18 cellular contexts compared by ENCODE assay signal in genomic region chr7:43600046-43600445, GRCh38. TPM values are rescaled to one million over a fixed set of nuclear protein-coding genes. Genes with fewer than 3 reads are reported as not detected.
DNase-seq lines count a peak whose midpoint lies in the region; ATAC-seq, FAIRE-seq and TF ChIP-seq lines count a peak whose summit lies in the region.
"Had no signal": no experiment of that assay in that cellular context is flagged by ENCODE, and none has a peak within 500 bp of the region (broad histone marks: within the 10 kb centered on the region; RNA-seq: fewer than 3 reads in every experiment).

No MANE protein-coding gene starts in this region.

- TF ChIP-seq RAD21 in GM12878 (IDR thresholded peaks at IDR 0.05; ENCODE audit: insufficient read depth, low read depth, low read length) = no peak

- H2BK15ac ChIP-seq in mesenchymal stem cell (ENCODE audit: low read depth, poor library complexity, severe bottlenecking) = no peak overlapping the region

- CTCF ChIA-PET in activated CD4-positive, alpha-beta T cell treated with anti-CD3 and anti-CD28 coated beads for 36 hours (lab: Charles Lee) = interaction anchor here (1.0 to 1.1 kb wide), 2 partner anchors 17 to 100 kb away, joined by 3 read pairs; partner anchors contain the start of gene STK17A
- CTCF ChIA-PET in CD8-positive, alpha-beta memory T cell (lab: Charles Lee) = interaction anchor here (3.6 kb wide), 1 partner anchor 18 kb away, joined by 14 read pairs; the partner anchor contains the start of gene STK17A
- CTCF ChIA-PET in GM12878 (lab: Yijun Ruan, JAX) = interaction anchor here (0.9 to 1.6 kb wide), 2 partner anchors 9 to 13 kb away, joined by 3 read pairs; no protein-coding TSS in a partner anchor

- RAD21 ChIA-PET in GM12878 (lab: Charles Lee; ENCODE audit: unreplicated experiment) = interaction anchor here (1.0 to 2.0 kb wide), 2 partner anchors 13 to 17 kb away, joined by 5 to 6 read pairs; partner anchors contain the start of gene STK17A

- H3K4me1 Mint-ChIP-seq in activated CD4-positive, alpha-beta T cell treated with anti-CD3 and anti-CD28 coated beads for 36 hours = peaks cover 48% of the 10 kb centered on the region
- H3K4me1 Mint-ChIP-seq in CD8-positive, alpha-beta memory T cell = peaks cover 40 to 54% (median 41%) of the 10 kb centered on the region in 3 donors
- peaks cover 22 to 28% of the 10 kb centered on the region in 2 donors for H3K4me1 Mint-ChIP-seq in natural killer cell treated with Interleukin-12 subunit alpha and Interleukin-12 subunit beta and Interleukin-15 and Interleukin-18, amount 100 ng/mL, for 72 hours (ENCODE audit: low read depth in 2 of 2)

- H3K4ac ChIP-seq in mesenchymal stem cell (ENCODE audit: low read depth in 1 of 2, low read length in 2 of 2) = no peak overlapping the region

- H2BK5ac ChIP-seq in mesenchymal stem cell (ENCODE audit: low read depth, low read length, poor library complexity, severe bottlenecking) = no peak overlapping the region

- 64% methylated on average over 3 of the region's 3 CpGs for WGBS in GM12878 (ENCODE audit: insufficient coverage, insufficient replicate concordance, low lambda C conversion rate, missing lambda C conversion rate)
- 96% methylated on average over 3 of the region's 3 CpGs for WGBS in mesenchymal stem cell

- intact Hi-C loops in activated CD4-positive, alpha-beta T cell treated with anti-CD3 and anti-CD28 coated beads for 36 hours (cut with DNase I, micrococcal nuclease) = no loop called here
- intact Hi-C loops in GM12878 (cut with micrococcal nuclease; ENCODE audit: unreplicated experiment) = no loop called here

- H3K79me2 ChIP-seq in GM12878 (ENCODE audit: control insufficient read depth, insufficient read depth, low read length) = peaks cover 90% of the 10 kb centered on the region

- peaks cover 37% of the 10 kb centered on the region for H3K36me3 ChIP-seq in CD8-positive, alpha-beta memory T cell (ENCODE audit: insufficient read depth, low read length)
- peaks cover 10 to 44% of the 10 kb centered on the region in 2 experiments for H3K36me3 ChIP-seq in GM12878 (ENCODE audit: control insufficient read depth in 2 of 2, insufficient read depth in 2 of 2, low read length in 1 of 2)
- peaks cover 16 to 90% of the 10 kb centered on the region in 2 experiments for H3K36me3 ChIP-seq in mesenchymal stem cell (ENCODE audit: control insufficient read depth in 1 of 2, insufficient read depth in 2 of 2, low read depth in 1 of 2, low read length in 2 of 2)

- H4K91ac ChIP-seq in mesenchymal stem cell (ENCODE audit: low read length) = no peak overlapping the region

- peaks cover 48% of the 10 kb centered on the region for H3K36me3 Mint-ChIP-seq in activated CD4-positive, alpha-beta T cell treated with anti-CD3 and anti-CD28 coated beads for 36 hours (ENCODE audit: low read depth)
- peaks cover 0 to 54% (median 13%) of the 10 kb centered on the region in 3 donors for H3K36me3 Mint-ChIP-seq in CD8-positive, alpha-beta memory T cell
- peaks cover 15% of the 10 kb centered on the region for H3K36me3 Mint-ChIP-seq in natural killer cell treated with Interleukin-12 subunit alpha and Interleukin-12 subunit beta and Interleukin-15 and Interleukin-18, amount 100 ng/mL, for 72 hours

- H2AK5ac ChIP-seq in mesenchymal stem cell (ENCODE audit: low read length, severe bottlenecking) = no peak overlapping the region

- no peaks in the 10 kb centered on the region for H3K27me3 Mint-ChIP-seq in activated CD4-positive, alpha-beta T cell treated with anti-CD3 and anti-CD28 coated beads for 36 hours
- H3K27me3 Mint-ChIP-seq in CD8-positive, alpha-beta memory T cell = peaks cover 0 to 2% of the 10 kb centered on the region in 2 donors
- H3K27me3 Mint-ChIP-seq in natural killer cell treated with Interleukin-12 subunit alpha and Interleukin-12 subunit beta and Interleukin-15 and Interleukin-18, amount 100 ng/mL, for 72 hours = no peaks in the 10 kb centered on the region
- H3K27me3 Mint-ChIP-seq: IgD-negative memory B cell had no signal

- H2BK12ac ChIP-seq in mesenchymal stem cell (ENCODE audit: low read length in 2 of 2) = no peak overlapping the region

- peaks cover 81% of the 10 kb centered on the region for H3K4me1 ChIP-seq in CD8-positive, alpha-beta memory T cell (ENCODE audit: insufficient read depth, low read length)
- H3K4me1 ChIP-seq in GM12878 (ENCODE audit: control insufficient read depth, insufficient read depth, low read length) (peaks cover 4% of the 10 kb centered on the region), mesenchymal stem cell (ENCODE audit: control insufficient read depth, insufficient read depth, low read depth, low read length) (peaks cover 2% of the 10 kb centered on the region)
- H3K4me1 ChIP-seq: BLaER1 had no signal

- no peak for DNase-seq in activated CD4-positive, alpha-beta T cell treated with anti-CD3 and anti-CD28 coated beads for 36 hours
- no peak for DNase-seq in activated CD4-positive, alpha-beta T cell treated with anti-CD3 and anti-CD28 coated beads for 1 hour
- no peak for DNase-seq in CD8-positive, alpha-beta memory T cell
- no peak for DNase-seq in GM12878 (ENCODE audit: low read depth, low spot score)
- DNase-seq in natural killer cell treated with Interleukin-12 subunit alpha and Interleukin-12 subunit beta and Interleukin-15 and Interleukin-18, amount 100 ng/mL, for 72 hours (ENCODE audit: low spot score) = no peak
- no peak for DNase-seq in mesenchymal stem cell
- DNase-seq in NCI-H1930 (lab: John Stamatoyannopoulos, UW) = no peak
- no peak for DNase-seq in NCI-H146 treated with DMSO at 0.1 percent for 48 hours (lab: John Stamatoyannopoulos, UW; ENCODE audit: unreplicated experiment)
- DNase-seq: GF-D8, GM23248, HCEC 1CT, NCI-H1105 treated with DMSO at 0.1 percent for 48 hours, NCI-H187, NCI-H446, NCI-H69 had no signal

- TF ChIP-seq EP300 in GM12878 (IDR thresholded peaks at IDR 0.05; ENCODE audit: borderline replicate concordance in 1 of 2, control insufficient read depth in 1 of 2, low read depth in 2 of 2, low read length in 2 of 2) = no peak

- H4K20me1 ChIP-seq in GM12878 (ENCODE audit: control insufficient read depth, insufficient read depth) = no peaks in the 10 kb centered on the region; the same call in 1 of the 2 replicates

- no peak overlapping the region for H4K8ac ChIP-seq in mesenchymal stem cell (ENCODE audit: low read length)

- H3K18ac ChIP-seq in mesenchymal stem cell (ENCODE audit: low read depth in 1 of 2, low read length in 2 of 2) = no peak overlapping the region

- no peak overlapping the region for H2BK120ac ChIP-seq in mesenchymal stem cell (ENCODE audit: low read depth, low read length)

- H3K79me1 ChIP-seq in mesenchymal stem cell (replicated peaks; ENCODE audit: low read length, poor library complexity, severe bottlenecking) = peaks cover 8% of the 10 kb centered on the region

- POLR2A ChIA-PET in activated CD4-positive, alpha-beta T cell treated with anti-CD3 and anti-CD28 coated beads for 36 hours (lab: Charles Lee) = no interaction called here
- POLR2A ChIA-PET in CD8-positive, alpha-beta memory T cell (lab: Charles Lee) = interaction anchor here (0.6 to 0.7 kb wide), 2 partner anchors 12 to 51 kb away, joined by 4 read pairs; no protein-coding TSS in a partner anchor
- POLR2A ChIA-PET in GM12878 (lab: Charles Lee) = no interaction called here

- peak overlapping the region; percentile 67 for H3K27ac Mint-ChIP-seq in activated CD4-positive, alpha-beta T cell treated with anti-CD3 and anti-CD28 coated beads for 36 hours
- peak overlapping the region; percentile 38 to 89 (median 84) for H3K27ac Mint-ChIP-seq in CD8-positive, alpha-beta memory T cell
- H3K27ac Mint-ChIP-seq in natural killer cell treated with Interleukin-12 subunit alpha and Interleukin-12 subunit beta and Interleukin-15 and Interleukin-18, amount 100 ng/mL, for 72 hours = peak overlapping the region; percentile 33 to 63

- H3K4me3 Mint-ChIP-seq in activated CD4-positive, alpha-beta T cell treated with anti-CD3 and anti-CD28 coated beads for 36 hours = no peak overlapping the region
- peak overlapping the region in 5 of 7 donors; percentile 13 to 74 (median 52) for H3K4me3 Mint-ChIP-seq in CD8-positive, alpha-beta memory T cell
- H3K4me3 Mint-ChIP-seq in natural killer cell treated with Interleukin-12 subunit alpha and Interleukin-12 subunit beta and Interleukin-15 and Interleukin-18, amount 100 ng/mL, for 72 hours = no peak overlapping the region
- H3K4me3 Mint-ChIP-seq: IgD-negative memory B cell had no signal

- FAIRE-seq in GM12878 (lab: Jason Lieb, UNC) = no peak

- H3K9me3 ChIP-seq in CD8-positive, alpha-beta memory T cell (ENCODE audit: low read length) = no peaks in the 10 kb centered on the region
- H3K9me3 ChIP-seq in GM12878 (replicated peaks; ENCODE audit: control insufficient read depth, insufficient read depth, low read length) (peaks cover 9% of the 10 kb centered on the region; the same call in 2 of the 3 replicates), mesenchymal stem cell (ENCODE audit: control insufficient read depth, low read length) (no peaks in the 10 kb centered on the region)
- H3K9me3 ChIP-seq: BLaER1 had no signal

- TF ChIP-seq CTCF in GM12878 (IDR thresholded peaks at IDR 0.05 in 2 of 3, conservative IDR thresholded peaks at IDR 0.05 in 1 of 3; ENCODE audit: control insufficient read depth in 2 of 3, extremely low read depth in 1 of 3, insufficient read depth in 1 of 3, low read depth in 3 of 3, low read length in 3 of 3) = no peak

- H2AFZ ChIP-seq in GM12878 (ENCODE audit: control insufficient read depth, low read depth, low read length) = no peak overlapping the region
- H2AFZ ChIP-seq in mesenchymal stem cell (ENCODE audit: low read depth, low read length) = no peak overlapping the region
- H2AFZ ChIP-seq: GM23248 had no signal

- in situ Hi-C loops in GM12878 (cut with MboI) = no loop called here

- peak; percentile 31 for ATAC-seq in activated CD4-positive, alpha-beta T cell treated with anti-CD3 and anti-CD28 coated beads for 36 hours
- ATAC-seq in GM12878 = peak; percentile 60
- no peak for ATAC-seq in natural killer cell treated with Interleukin-12 subunit alpha and Interleukin-12 subunit beta and Interleukin-15 and Interleukin-18, amount 100 ng/mL, for 72 hours

- no peak for TF ChIP-seq POLR2A in GM12878 (IDR thresholded peaks at IDR 0.05; ENCODE audit: low read depth, low read length)

- H3K4me2 ChIP-seq in GM12878 (ENCODE audit: control insufficient read depth, insufficient read depth) (no peak overlapping the region), mesenchymal stem cell (ENCODE audit: low read length, poor library complexity, severe bottlenecking) (no peak overlapping the region)
- H3K4me2 ChIP-seq: BLaER1 had no signal

- H3K14ac ChIP-seq in mesenchymal stem cell (ENCODE audit: low read length in 2 of 2) = no peak overlapping the region

- H3K27ac ChIP-seq in CD8-positive, alpha-beta memory T cell (ENCODE audit: low read depth, low read length) = no peak overlapping the region
- peak overlapping the region; percentile 6; the same call in 1 of the 2 replicates for H3K27ac ChIP-seq in GM12878 (ENCODE audit: control insufficient read depth, insufficient read depth)
- no peak overlapping the region for H3K27ac ChIP-seq in mesenchymal stem cell (ENCODE audit: low read length, poor library complexity, severe bottlenecking)
- H3K27ac ChIP-seq: 22Rv1, BLaER1, GM23248 had no signal

- H3K23ac ChIP-seq in mesenchymal stem cell (ENCODE audit: low read length in 2 of 2) = no peak overlapping the region

- H3K27me3 ChIP-seq in CD8-positive, alpha-beta memory T cell (ENCODE audit: insufficient read depth, low read length, poor library complexity, severe bottlenecking) = no peaks in the 10 kb centered on the region
- no peaks in the 10 kb centered on the region for H3K27me3 ChIP-seq in GM12878 (replicated peaks in 1 of 2; ENCODE audit: control insufficient read depth in 2 of 2, insufficient read depth in 2 of 2, low read length in 1 of 2)
- H3K27me3 ChIP-seq in mesenchymal stem cell (ENCODE audit: control insufficient read depth in 1 of 2, insufficient read depth in 1 of 2, low read length in 2 of 2) = no peaks in the 10 kb centered on the region
- H3K27me3 ChIP-seq: BLaER1 had no signal

- H3K4me3 ChIP-seq in CD8-positive, alpha-beta memory T cell (ENCODE audit: low read length) = no peak overlapping the region
- H3K4me3 ChIP-seq in GM12878 = no peak overlapping the region
- H3K4me3 ChIP-seq in mesenchymal stem cell (ENCODE audit: insufficient read depth in 1 of 2, low read depth in 1 of 2, low read length in 2 of 2) = no peak overlapping the region
- H3K4me3 ChIP-seq: BLaER1, GM23248 had no signal

- SMC1A ChIA-PET in GM12878 (lab: Charles Lee; ENCODE audit: uncharacterized antibody, unreplicated experiment) = interaction anchor here (0.6 to 1.1 kb wide), 3 partner anchors 12 to 20 kb away, joined by 3 read pairs; no protein-coding TSS in a partner anchor

- H3K9me3 Mint-ChIP-seq in activated CD4-positive, alpha-beta T cell treated with anti-CD3 and anti-CD28 coated beads for 36 hours (ENCODE audit: low read depth) = peaks cover 6% of the 10 kb centered on the region
- no peaks in the 10 kb centered on the region for H3K9me3 Mint-ChIP-seq in CD8-positive, alpha-beta memory T cell
- no peaks in the 10 kb centered on the region for H3K9me3 Mint-ChIP-seq in natural killer cell treated with Interleukin-12 subunit alpha and Interleukin-12 subunit beta and Interleukin-15 and Interleukin-18, amount 100 ng/mL, for 72 hours
- H3K9me3 Mint-ChIP-seq: IgD-negative memory B cell had no signal

- BruUV-seq in GM12878 (replicated peaks; lab: Mats Ljungman, UMichigan) = no TSS peak

- H3K9ac ChIP-seq in GM12878 (ENCODE audit: control insufficient read depth, insufficient read depth, low read length) (no peak overlapping the region), mesenchymal stem cell (ENCODE audit: low read length) (no peak overlapping the region)
- H3K9ac ChIP-seq: BLaER1, GM23248 had no signal

RNA-seq across cellular contexts. Expression of gene STK17A, which starts 17.1 kb away (rescaled TPM):
- 10 to 100 TPM; 43.2 to 50.9 TPM for total RNA-seq in activated CD4-positive, alpha-beta T cell treated with anti-CD3 and anti-CD28 coated beads for 36 hours
- total RNA-seq in CD8-positive, alpha-beta memory T cell = 10 to 100 TPM; 45.5 to 45.8 TPM
- polyA plus RNA-seq in CD8-positive, alpha-beta memory T cell = 270 TPM
- total RNA-seq in GM12878 (2013; cell fraction: nucleolus; rRNA removed) = 94.4 and 99.8 TPM in 2 replicates
- total RNA-seq in GM12878 (2014; rRNA removed) (65.9 and 80.7 TPM in 2 replicates), GM12878 (2014; rRNA removed; fragmentation: Illumina TruSeq; extraction: Trizol) (72.3 and 76.6 TPM in 2 replicates), GM12878 (2021) (60.9 and 65.6 TPM in 2 replicates)
- polyA plus RNA-seq in GM12878 (2011; ENCODE audit: low read depth) = 51.0 TPM
- polyA plus RNA-seq in GM12878 (2011; rRNA removed) (77.4 and 138 TPM in 2 replicates), GM12878 (2014; fragmentation: Illumina TruSeq; extraction: Trizol) (74.9 and 104 TPM in 2 replicates), GM12878 (2014; fragmentation: Nextera tagmentation; extraction: Ambion mirVana) (10 to 100 TPM; 18.5 to 27.6 TPM), GM12878 (2014; rRNA removed) (51.7 and 66.6 TPM in 2 replicates), GM12878 (2016; fragmentation: Nextera tagmentation; extraction: Ambion mirVana) (10 to 100 TPM; 91.0 to 91.6 TPM)
- 24.4 and 26.9 TPM in 2 replicates for polyA plus RNA-seq in GM12878 (2011; cell fraction: cytosol; rRNA removed)
- 39.7 and 43.6 TPM in 2 replicates for polyA plus RNA-seq in GM12878 (2011; cell fraction: nucleus; rRNA removed)
- 60.4 and 72.7 TPM in 2 replicates for polyA plus RNA-seq in GM12878 (2012)
- 21.0 and 30.4 TPM in 2 replicates for polyA minus RNA-seq in GM12878 (2011; rRNA and poly(A)+ RNA removed)
- polyA minus RNA-seq in GM12878 (2011; cell fraction: cytosol; rRNA and poly(A)+ RNA removed) = 16.0 and 19.9 TPM in 2 replicates
- polyA minus RNA-seq in GM12878 (2011; cell fraction: nucleus; rRNA and poly(A)+ RNA removed) = 20.2 and 32.9 TPM in 2 replicates
- 10 to 100 TPM; 61.7 to 67.6 TPM for total RNA-seq in natural killer cell treated with Interleukin-12 subunit alpha and Interleukin-12 subunit beta and Interleukin-15 and Interleukin-18, amount 100 ng/mL, for 72 hours
- 21.9 TPM for polyA plus RNA-seq in mesenchymal stem cell (2013, experiment 1 of 2)
- 21.5 TPM for polyA plus RNA-seq in mesenchymal stem cell (2013, experiment 2 of 2)

Comparison
In these comparisons a context has a peak if more than half of its experiments do, and no peak if none do; other contexts are left out.
1. ATAC-seq: peak in activated CD4-positive, alpha-beta T cell treated with anti-CD3 and anti-CD28 coated beads for 36 hours (single experiment) and GM12878 (single experiment); none in natural killer cell treated with Interleukin-12 subunit alpha and Interleukin-12 subunit beta and Interleukin-15 and Interleukin-18, amount 100 ng/mL, for 72 hours (0 of 2).
2. H3K4me3 Mint-ChIP-seq: peak in CD8-positive, alpha-beta memory T cell (5 of 7); none in activated CD4-positive, alpha-beta T cell treated with anti-CD3 and anti-CD28 coated beads for 36 hours (single experiment) and natural killer cell treated with Interleukin-12 subunit alpha and Interleukin-12 subunit beta and Interleukin-15 and Interleukin-18, amount 100 ng/mL, for 72 hours (single experiment).
3. Peak in every context shown above with its lines, with median percentiles within 50 percentile points of each other: H3K27ac Mint-ChIP-seq.